ENCODE assay signal across 9 cellular contexts in genomic region chr22:29079218-29079901, GRCh38. TPM values are rescaled to one million over a fixed set of nuclear protein-coding genes. Genes with fewer than 3 reads are reported as not detected.
A peak's percentile ranks its signal among the peaks of the same experiment; 100 is the strongest.
DNase-seq lines count a peak whose midpoint lies in the region; ATAC-seq and TF ChIP-seq lines count a peak whose summit lies in the region.
"Had no signal": no experiment of that assay in that cellular context is flagged by ENCODE, and none has a peak within 500 bp of the region (broad histone marks: within the 10 kb centered on the region; RNA-seq: fewer than 3 reads in every experiment).

No MANE protein-coding gene starts in this region.

- peaks cover 0 to 3% of the 10 kb centered on the region in 2 donors for H3K4me1 ChIP-seq in naive thymus-derived CD4-positive, alpha-beta T cell (ENCODE audit: control insufficient read depth in 2 of 2, insufficient read depth in 2 of 2, low read length in 2 of 2)

- H3K4me3 ChIP-seq in naive thymus-derived CD4-positive, alpha-beta T cell (ENCODE audit: low read length), result no peak overlapping the region

- ATAC-seq in naive thymus-derived CD4-positive, alpha-beta T cell, result no peak
- no peak for ATAC-seq in GM21825 (IDR thresholded peaks at IDR 0.05; ENCODE audit: unreplicated experiment)
- ATAC-seq in HG03457 (IDR thresholded peaks at IDR 0.05; ENCODE audit: unreplicated experiment), result no peak

- H3K27me3 ChIP-seq in naive thymus-derived CD4-positive, alpha-beta T cell (ENCODE audit: control insufficient read depth in 2 of 2, insufficient read depth in 2 of 2, low read length in 2 of 2), result peaks cover 9 to 16% of the 10 kb centered on the region in 2 donors

- DNase-seq in DMS 273 (lab: John Stamatoyannopoulos, UW; ENCODE audit: unreplicated experiment) (peak; percentile 91), NCI-H128 (lab: John Stamatoyannopoulos, UW; ENCODE audit: unreplicated experiment) (peak; percentile 49), SHP77 treated with DMSO at 0.1 percent for 48 hours (lab: John Stamatoyannopoulos, UW) (peak; percentile 84), mesothelial cell of epicardium (ENCODE audit: low spot score in 2 of 2, unreplicated experiment in 2 of 2) (no peak), ureter (ENCODE audit: low spot score) (no peak)
- no peak for DNase-seq in naive thymus-derived CD4-positive, alpha-beta T cell

- POLR2A ChIA-PET in naive thymus-derived CD4-positive, alpha-beta T cell (lab: Charles Lee), result no interaction called here

- H3K27ac ChIP-seq in naive thymus-derived CD4-positive, alpha-beta T cell (ENCODE audit: low read depth, low read length), result no peak overlapping the region

- CTCF ChIA-PET in naive thymus-derived CD4-positive, alpha-beta T cell (lab: Charles Lee), result no interaction called here

- H3K36me3 ChIP-seq in naive thymus-derived CD4-positive, alpha-beta T cell (ENCODE audit: control insufficient read depth in 2 of 3, insufficient read depth in 3 of 3, low read length in 3 of 3), result no peaks in the 10 kb centered on the region

- H3K36me3 Mint-ChIP-seq in mesothelial cell of epicardium, result no peaks in the 10 kb centered on the region
- H3K36me3 Mint-ChIP-seq in naive thymus-derived CD4-positive, alpha-beta T cell, result peaks cover 0 to 3% (median 0%) of the 10 kb centered on the region in 5 donors

- no peak overlapping the region for H3K4me3 Mint-ChIP-seq in mesothelial cell of epicardium
- no peak overlapping the region for H3K4me3 Mint-ChIP-seq in naive thymus-derived CD4-positive, alpha-beta T cell
- H3K4me3 Mint-ChIP-seq: dendritic cell treated with granulocyte-macrophage colony-stimulating factor and Interleukin-4, amounts not matched to agents 40 ng/mL and 50 ng/mL, for 4 days had no signal

- intact Hi-C loops in naive thymus-derived CD4-positive, alpha-beta T cell (cut with micrococcal nuclease), result no loop called here

- no peaks in the 10 kb centered on the region for H3K27me3 Mint-ChIP-seq in mesothelial cell of epicardium (ENCODE audit: low read depth)
- H3K27me3 Mint-ChIP-seq in naive thymus-derived CD4-positive, alpha-beta T cell, result peaks cover 29 to 65% (median 52%) of the 10 kb centered on the region in 5 donors

- TF ChIP-seq CTCF in mesothelial cell of epicardium (IDR thresholded peaks at IDR 0.05; ENCODE audit: unreplicated experiment), result no peak

- no peaks in the 10 kb centered on the region for H3K9me3 Mint-ChIP-seq in mesothelial cell of epicardium
- H3K9me3 Mint-ChIP-seq in naive thymus-derived CD4-positive, alpha-beta T cell, result no peaks in the 10 kb centered on the region
- H3K9me3 Mint-ChIP-seq: dendritic cell treated with granulocyte-macrophage colony-stimulating factor and Interleukin-4, amounts not matched to agents 40 ng/mL and 50 ng/mL, for 4 days had no signal

- no peaks in the 10 kb centered on the region for H3K9me3 ChIP-seq in naive thymus-derived CD4-positive, alpha-beta T cell (ENCODE audit: control insufficient read depth in 2 of 3, low read length in 3 of 3)

- peak overlapping the region; percentile 84 for H3K27ac Mint-ChIP-seq in mesothelial cell of epicardium
- no peak overlapping the region for H3K27ac Mint-ChIP-seq in naive thymus-derived CD4-positive, alpha-beta T cell
- H3K27ac Mint-ChIP-seq: dendritic cell treated with granulocyte-macrophage colony-stimulating factor and Interleukin-4, amounts not matched to agents 40 ng/mL and 50 ng/mL, for 4 days had no signal

- peaks cover 51% of the 10 kb centered on the region for H3K4me1 Mint-ChIP-seq in mesothelial cell of epicardium
- peaks cover 0 to 4% (median under 1%) of the 10 kb centered on the region in 7 donors for H3K4me1 Mint-ChIP-seq in naive thymus-derived CD4-positive, alpha-beta T cell

RNA-seq across cellular contexts. Expression of gene KREMEN1, which starts 6.5 kb away (rescaled TPM):
- total RNA-seq in mesothelial cell of epicardium, result 24.4 to 30.9 TPM (median 28.5 TPM) in 3 replicates
- 1 to 10 TPM in 1 of 5 experiments, not detected in 4; 1.1 TPM for total RNA-seq in naive thymus-derived CD4-positive, alpha-beta T cell
- not detected for polyA plus RNA-seq in naive thymus-derived CD4-positive, alpha-beta T cell
- 16.5 TPM for total RNA-seq in ureter

RNA-seq across cellular contexts. Expression of gene C22orf31, which starts 17.7 kb away (rescaled TPM):
- 0.44 to 0.45 TPM in 2 of 3 replicates, not detected in the other for total RNA-seq in mesothelial cell of epicardium
- not detected for total RNA-seq in naive thymus-derived CD4-positive, alpha-beta T cell
- polyA plus RNA-seq in naive thymus-derived CD4-positive, alpha-beta T cell, result not detected
- total RNA-seq in ureter, result not detected

Comparison
In these comparisons a context has a peak if more than half of its experiments do, and no peak if none do; other contexts are left out.
1. DNase-seq: peak in DMS 273 (single experiment), NCI-H128 (single experiment) and SHP77 treated with DMSO at 0.1 percent for 48 hours (single experiment); none in mesothelial cell of epicardium (0 of 2), naive thymus-derived CD4-positive, alpha-beta T cell (0 of 9) and ureter (single experiment).